Comparison of ENCODE assay signal across 14 cellular contexts in the genomic region with DNA sequence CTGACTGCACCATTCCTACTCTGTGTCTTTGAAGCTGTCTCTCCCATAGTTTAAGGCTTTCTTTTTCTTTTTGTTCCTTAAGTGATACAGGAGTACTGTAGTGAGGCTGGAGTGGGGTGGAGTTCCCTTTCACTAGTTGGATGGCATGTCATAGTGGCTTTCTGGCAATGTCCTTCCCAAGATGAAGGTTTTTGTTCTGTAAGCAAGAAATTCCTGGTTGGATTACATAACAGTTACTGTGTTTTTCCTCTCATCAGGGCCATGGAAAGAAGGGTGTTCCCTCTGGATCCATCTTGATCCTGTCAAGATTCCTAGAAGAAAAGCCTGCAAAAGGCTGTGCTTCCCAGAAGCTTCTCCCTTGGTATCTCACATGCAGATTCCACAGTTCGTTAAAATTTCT.
"Had no signal": no experiment of that assay in that cellular context is flagged by ENCODE, and none has a peak within 500 bp of the region (broad histone marks: within the 10 kb centered on the region; RNA-seq: fewer than 3 reads in every experiment).

No MANE protein-coding gene starts in this region.

- H3K27ac ChIP-seq: adrenal gland, tibial artery had no signal

- H3K36me3 ChIP-seq: adrenal gland, esophagus squamous epithelium, tibial artery had no signal

- H3K4me3 ChIP-seq: adrenal gland, esophagus squamous epithelium, tibial artery had no signal

- ATAC-seq: activated T-cell treated with anti-CD3 and anti-CD28 coated beads, Interleukin-2, amount 50 U/mL, for 4 hours; effector memory CD8-positive, alpha-beta T cell; stimulated activated naive CD8-positive, alpha-beta T cell treated with anti-CD3 and anti-CD28 coated beads, Interleukin-15, Interleukin-2, amounts not matched to agents 100 U/mL and 50 U/mL, for 24 hours; WTC11 had no signal

- H3K4me1 ChIP-seq: adrenal gland, esophagus squamous epithelium, tibial artery had no signal

- H3K9me3 ChIP-seq: esophagus squamous epithelium, tibial artery had no signal

- DNase-seq: activated naive CD4-positive, alpha-beta T cell; activated T-cell treated with anti-CD3 and anti-CD28 coated beads, Interleukin-2, amount 50 U/mL, for 4 hours; adrenal gland; effector memory CD8-positive, alpha-beta T cell; esophagus squamous epithelium; foreskin fibroblast; immature natural killer cell; retina; stimulated activated CD4-positive, alpha-beta T cell treated with anti-CD3 and anti-CD28 coated beads, Interleukin-12 subunit alpha, Interleukin-12 subunit beta, amount 100 ng/mL, for 4 hours; stimulated activated CD4-positive, alpha-beta T cell treated with anti-CD3 and anti-CD28 coated beads, Interleukin-4, amount 100 ng/mL, for 4 hours; stimulated activated naive CD8-positive, alpha-beta T cell treated with anti-CD3 and anti-CD28 coated beads, Interleukin-15, Interleukin-2, amounts not matched to agents 100 U/mL and 50 U/mL, for 24 hours; T-helper 9 cell; tibial artery had no signal

- H3K27me3 ChIP-seq: adrenal gland, esophagus squamous epithelium, tibial artery had no signal
